In the genomic region with DNA sequence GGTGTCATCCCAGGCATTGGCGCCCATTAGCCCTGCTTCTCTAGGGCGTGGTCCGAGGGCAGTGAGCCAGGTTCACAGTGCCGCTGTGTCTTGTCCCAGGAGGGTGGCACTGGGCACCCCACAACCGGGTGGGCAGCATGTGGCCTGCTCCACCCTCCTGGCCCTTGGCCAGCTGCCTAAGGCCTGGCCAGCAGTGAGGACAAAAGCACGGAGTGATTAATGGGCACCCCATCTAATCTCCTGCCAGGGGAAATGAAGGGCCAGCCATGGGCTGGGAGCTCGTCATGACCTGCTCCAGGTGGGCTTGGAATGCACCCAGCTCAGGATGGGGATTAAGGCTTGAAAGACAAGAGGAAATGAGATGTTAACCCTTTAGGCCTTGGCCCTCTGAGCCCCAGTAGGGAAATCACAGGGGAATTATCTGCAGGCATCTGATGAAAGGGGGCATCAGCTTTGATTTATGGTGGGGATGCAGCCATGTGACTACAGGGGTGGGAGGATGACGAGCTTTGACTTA, we compare ENCODE assay signal across 19 cellular contexts. TPM values are rescaled to one million over a fixed set of nuclear protein-coding genes. Genes with fewer than 3 reads are reported as not detected.
A peak's percentile ranks its signal among the peaks of the same experiment; 100 is the strongest.
DNase-seq lines count a peak whose midpoint lies in the region; ATAC-seq lines count a peak whose summit lies in the region.
"Had no signal": no experiment of that assay in that cellular context is flagged by ENCODE, and none has a peak within 500 bp of the region (broad histone marks: within the 10 kb centered on the region; RNA-seq: fewer than 3 reads in every experiment).

No MANE protein-coding gene starts in this region.

- no peak overlapping the region for H3K4me2 ChIP-seq in neuronal stem cell (ENCODE audit: insufficient read depth, low read length, poor library complexity, severe bottlenecking)
- H3K4me2 ChIP-seq: KMS-11 had no signal

- ATAC-seq in left ventricle myocardium superior: no peak

- H3K18ac ChIP-seq in neuronal stem cell (ENCODE audit: low read length): no peak overlapping the region

- no peak overlapping the region for H2BK120ac ChIP-seq in neuronal stem cell (ENCODE audit: low read depth, low read length)

- H3K27ac ChIP-seq in epithelial cell of prostate: peak overlapping the region; percentile 18
- H3K27ac ChIP-seq in neuronal stem cell (replicated peaks; ENCODE audit: low read length): no peak overlapping the region
- H3K27ac ChIP-seq: KMS-11, SJCRH30 had no signal

- no peak overlapping the region for H4K8ac ChIP-seq in neuronal stem cell (ENCODE audit: low read depth, low read length)

- H2BK12ac ChIP-seq in neuronal stem cell (ENCODE audit: low read length): no peak overlapping the region

- no peak overlapping the region for H2BK5ac ChIP-seq in neuronal stem cell (ENCODE audit: low read length)

- no peak overlapping the region for H3K4ac ChIP-seq in neuronal stem cell (ENCODE audit: low read length)

- H3K23ac ChIP-seq in neuronal stem cell (ENCODE audit: low read depth, low read length, poor library complexity): no peak overlapping the region

- DNase-seq in left ventricle myocardium superior: peak; percentile 30
- no peak for DNase-seq in cardiac septum (ENCODE audit: low spot score)
- peak; percentile 73 for DNase-seq in NCI-H69 (lab: John Stamatoyannopoulos, UW)
- DNase-seq in epithelial cell of prostate (ENCODE audit: low read depth, low spot score): no peak
- no peak for DNase-seq in neuronal stem cell (ENCODE audit: low spot score)
- no peak for DNase-seq in NCI-H2196 treated with DMSO at 0.1 percent for 48 hours (lab: John Stamatoyannopoulos, UW; ENCODE audit: unreplicated experiment)
- DNase-seq in 8988T: no peak
- DNase-seq in dedifferentiated amniotic fluid mesenchymal stem cell (ENCODE audit: extremely low spot score): no peak
- DNase-seq: BE2C, EL, GF-D8, HCEC 1CT, MV-4-11, NCI-H1105 treated with DMSO at 0.1 percent for 48 hours, NCI-H2029 treated with DMSO at 0.1 percent for 48 hours, NCI-H345, NCI-H524, SJCRH30 had no signal

- H3K14ac ChIP-seq in neuronal stem cell (ENCODE audit: low read length): no peak overlapping the region

- no peaks in the 10 kb centered on the region for H3K9me3 ChIP-seq in neuronal stem cell (replicated peaks in 1 of 2; ENCODE audit: control insufficient read depth in 2 of 2, insufficient read depth in 1 of 2, low read depth in 1 of 2, low read length in 2 of 2)
- H3K9me3 ChIP-seq: BE2C, SJCRH30 had no signal

- H3K4me1 ChIP-seq in neuronal stem cell (ENCODE audit: control insufficient read depth in 2 of 2, insufficient read depth in 1 of 2, low read depth in 1 of 2, low read length in 2 of 2): peaks cover 0 to 8% of the 10 kb centered on the region in 2 donors
- H3K4me1 ChIP-seq: BE2C, SJCRH30 had no signal

- no peak overlapping the region for H2AFZ ChIP-seq in neuronal stem cell (ENCODE audit: low read length)

- no peak overlapping the region for H3K9ac ChIP-seq in neuronal stem cell (ENCODE audit: low read depth, low read length, poor library complexity)
- H3K9ac ChIP-seq: KMS-11 had no signal

- no peak overlapping the region for H4K91ac ChIP-seq in neuronal stem cell (ENCODE audit: low read depth, low read length, poor library complexity)

- H2BK15ac ChIP-seq in neuronal stem cell (ENCODE audit: low read length): no peak overlapping the region

- no peaks in the 10 kb centered on the region for H3K79me1 ChIP-seq in neuronal stem cell (ENCODE audit: low read depth, low read length)

- no peaks in the 10 kb centered on the region for H3K36me3 ChIP-seq in neuronal stem cell (replicated peaks in 1 of 2; ENCODE audit: control insufficient read depth in 2 of 2, insufficient read depth in 2 of 2, low read length in 2 of 2)
- H3K36me3 ChIP-seq: BE2C, SJCRH30 had no signal

- no peak overlapping the region for H3K4me3 ChIP-seq in neuronal stem cell (ENCODE audit: low read length in 2 of 2)
- H3K4me3 ChIP-seq: SJCRH30 had no signal

- H2AK5ac ChIP-seq in neuronal stem cell (ENCODE audit: low read depth, low read length): peak overlapping the region; percentile 22

- intact Hi-C loops in left ventricle myocardium superior (cut with micrococcal nuclease): no loop called here
- intact Hi-C loops in cardiac septum (cut with DNase I): no loop called here

- H3K27me3 ChIP-seq in neuronal stem cell (ENCODE audit: control insufficient read depth in 3 of 3, insufficient read depth in 3 of 3, low read depth in 1 of 3, low read length in 3 of 3): peaks cover 0 to 62% (median 23%) of the 10 kb centered on the region in 3 experiments
- H3K27me3 ChIP-seq: SJCRH30 had no signal

- WGBS in neuronal stem cell (ENCODE audit: extremely low coverage in 2 of 2, insufficient read length in 2 of 2, insufficient replicate concordance in 1 of 2), 2 donors: no CpG with 5 or more reads among the region's 8 CpGs

RNA-seq across cellular contexts. Expression of gene THSD4, which starts 5.2 kb away (rescaled TPM):
- 80.7 TPM for total RNA-seq in left ventricle myocardium superior
- total RNA-seq in cardiac septum: 116 TPM
- polyA plus RNA-seq in neuronal stem cell (2013, experiment 1 of 2): 0.93 TPM
- polyA plus RNA-seq in neuronal stem cell (2013, experiment 2 of 2): 0.96 TPM

Comparison
In these comparisons a context has a peak if more than half of its experiments do, and no peak if none do; other contexts are left out.
1. DNase-seq: peak in left ventricle myocardium superior (single experiment) and NCI-H69 (single experiment); none in cardiac septum (single experiment), epithelial cell of prostate (single experiment), neuronal stem cell (single experiment), NCI-H2196 treated with DMSO at 0.1 percent for 48 hours (single experiment), 8988T (single experiment) and dedifferentiated amniotic fluid mesenchymal stem cell (single experiment).